23 cellular contexts compared by ENCODE assay signal in the genomic region with DNA sequence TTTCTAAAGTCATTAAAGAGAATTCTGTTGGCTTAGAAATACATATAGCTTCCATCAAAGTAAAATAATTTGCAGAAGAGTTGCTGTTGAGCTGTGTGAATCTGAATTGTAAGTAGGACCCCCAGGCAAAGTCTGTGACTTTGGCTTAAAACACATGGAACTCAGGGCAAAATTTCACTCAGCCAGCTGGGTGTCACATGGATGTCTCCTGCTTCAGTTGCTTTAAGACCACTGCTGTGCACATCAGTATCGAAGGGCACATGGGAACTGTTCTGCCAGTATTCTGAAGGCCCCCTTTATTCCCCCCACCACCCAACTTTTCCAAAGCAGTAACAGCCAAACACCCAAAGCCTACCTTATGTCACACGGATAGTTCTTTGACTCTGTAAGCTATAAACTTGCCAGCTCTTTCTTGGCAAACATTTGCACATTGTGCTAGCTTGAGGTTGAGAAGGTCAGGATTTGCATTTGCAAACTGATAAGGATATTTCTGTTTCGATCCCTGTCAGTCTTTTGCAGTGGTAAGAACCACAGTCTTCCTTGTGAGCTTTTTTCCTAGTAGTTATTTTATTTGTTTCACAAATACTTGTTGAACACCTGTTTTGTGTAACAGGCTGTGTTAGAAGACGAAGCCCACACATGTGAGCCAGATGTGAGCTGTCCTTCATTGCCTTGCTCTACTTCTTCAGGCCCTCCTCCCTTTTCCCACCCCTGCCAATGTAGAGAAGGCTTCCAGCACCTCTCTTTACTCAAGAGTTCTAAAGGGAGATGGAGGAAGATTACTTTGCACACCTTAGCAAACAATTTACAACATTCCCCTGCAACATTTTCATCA.
DNase-seq lines count a peak whose midpoint lies in the region; ATAC-seq, FAIRE-seq and TF ChIP-seq lines count a peak whose summit lies in the region.
"Had no signal": no experiment of that assay in that cellular context is flagged by ENCODE, and none has a peak within 500 bp of the region (broad histone marks: within the 10 kb centered on the region; RNA-seq: fewer than 3 reads in every experiment).

No MANE protein-coding gene starts in this region.

- no TSS peak for BruUV-seq in Calu3 (replicated peaks; lab: Mats Ljungman, UMichigan)

- DNase-seq in left ventricle myocardium superior (no peak), Right ventricle myocardium inferior (ENCODE audit: missing footprints) (no peak), NCI-H1694 (lab: John Stamatoyannopoulos, UW) (no peak), NCI-H748 treated with DMSO at 0.1 percent for 48 hours (lab: John Stamatoyannopoulos, UW) (no peak), Calu3 (no peak)
- DNase-seq: activated CD4-positive, alpha-beta T cell treated with anti-CD3 and anti-CD28 coated beads for 1 hour; adrenal gland; C1 segment of cervical spinal cord; effector CD4-positive, alpha-beta T cell; GM23248; heart left ventricle; mesenchymal stem cell; NCI-H187; psoas muscle; SJCRH30; spleen had no signal

- no peaks in the 10 kb centered on the region for H3K27me3 Mint-ChIP-seq in Calu3 (ENCODE audit: unreplicated experiment)
- H3K27me3 Mint-ChIP-seq: activated T-helper 17 cell treated with anti-CD3 and anti-CD28 coated beads, Interleukin-2, amount 50 U/mL, for 72 hours had no signal

- intact Hi-C loops in left ventricle myocardium superior (cut with micrococcal nuclease) (no loop called here), Right ventricle myocardium inferior (cut with DNase I) (loop anchor here (10.0 kb wide), 1 partner anchor 82 kb away; no protein-coding TSS in a partner anchor), Calu3 (cut with micrococcal nuclease; ENCODE audit: unreplicated experiment) (no loop called here)

- no peaks in the 10 kb centered on the region for H3K9me3 Mint-ChIP-seq in Calu3 (ENCODE audit: low read depth, unreplicated experiment)
- H3K9me3 Mint-ChIP-seq: nephron had no signal

- H3K4me3 Mint-ChIP-seq in Calu3 (ENCODE audit: low read depth, unreplicated experiment), result no peak overlapping the region
- H3K4me3 Mint-ChIP-seq: activated T-helper 17 cell treated with anti-CD3 and anti-CD28 coated beads, Interleukin-2, amount 50 U/mL, for 72 hours; nephron had no signal

- no peaks in the 10 kb centered on the region for H3K4me1 Mint-ChIP-seq in Calu3 (ENCODE audit: low read depth, unreplicated experiment)
- H3K4me1 Mint-ChIP-seq: activated T-helper 17 cell treated with anti-CD3 and anti-CD28 coated beads, Interleukin-2, amount 50 U/mL, for 72 hours had no signal

- no peak overlapping the region for H3K27ac Mint-ChIP-seq in Calu3 (ENCODE audit: unreplicated experiment)
- H3K27ac Mint-ChIP-seq: activated T-helper 17 cell treated with anti-CD3 and anti-CD28 coated beads, Interleukin-2, amount 50 U/mL, for 72 hours; nephron had no signal

- CTCF ChIA-PET in Calu3 (lab: Charles Lee), result no interaction called here

- H3K36me3 Mint-ChIP-seq in Calu3 (ENCODE audit: insufficient read depth, unreplicated experiment), result no peaks in the 10 kb centered on the region

- peak; percentile 18 for FAIRE-seq in endometrium (lab: Jason Lieb, UNC)
- FAIRE-seq: A204.1, islet of Langerhans had no signal

- no peak for TF ChIP-seq CTCF in Calu3 (IDR thresholded peaks at IDR 0.05; ENCODE audit: unreplicated experiment)

- ATAC-seq in left ventricle myocardium superior, result peak; percentile 68
- ATAC-seq in Right ventricle myocardium inferior, result no peak
- peak; percentile 72 for ATAC-seq in HG03025 (IDR thresholded peaks at IDR 0.05; ENCODE audit: low FRiP score, unreplicated experiment)
- ATAC-seq in HG03571 (IDR thresholded peaks at IDR 0.05; ENCODE audit: unreplicated experiment), result no peak
- ATAC-seq: activated T-helper 17 cell treated with anti-CD3 and anti-CD28 coated beads, Interleukin-2, amount 50 U/mL, for 72 hours; psoas muscle had no signal

Comparison
In these comparisons a context has a peak if more than half of its experiments do, and no peak if none do; other contexts are left out.
1. ATAC-seq: peak in left ventricle myocardium superior (single experiment) and HG03025 (single experiment); none in Right ventricle myocardium inferior (single experiment) and HG03571 (single experiment).